ENCODE assay signal across 2 cellular contexts in genomic region chr12:54000774-54001114, GRCh38.
TF ChIP-seq lines count a peak whose summit lies in the region.

No MANE protein-coding gene starts in this region.

TF ChIP-seq in SK-N-SH, 30 proteins besides CTCF, POLR2A, EP300 and RAD21:
- no peak for TF ChIP-seq NFIC (IDR thresholded peaks at IDR 0.05; ENCODE audit: borderline replicate concordance)
- TF ChIP-seq GABPA (IDR thresholded peaks at IDR 0.05; ENCODE audit: low read depth), result no peak
- TF ChIP-seq NRF1 (IDR thresholded peaks at IDR 0.05; ENCODE audit: low read depth, low read length), result no peak
- TF ChIP-seq, protein P1, sequence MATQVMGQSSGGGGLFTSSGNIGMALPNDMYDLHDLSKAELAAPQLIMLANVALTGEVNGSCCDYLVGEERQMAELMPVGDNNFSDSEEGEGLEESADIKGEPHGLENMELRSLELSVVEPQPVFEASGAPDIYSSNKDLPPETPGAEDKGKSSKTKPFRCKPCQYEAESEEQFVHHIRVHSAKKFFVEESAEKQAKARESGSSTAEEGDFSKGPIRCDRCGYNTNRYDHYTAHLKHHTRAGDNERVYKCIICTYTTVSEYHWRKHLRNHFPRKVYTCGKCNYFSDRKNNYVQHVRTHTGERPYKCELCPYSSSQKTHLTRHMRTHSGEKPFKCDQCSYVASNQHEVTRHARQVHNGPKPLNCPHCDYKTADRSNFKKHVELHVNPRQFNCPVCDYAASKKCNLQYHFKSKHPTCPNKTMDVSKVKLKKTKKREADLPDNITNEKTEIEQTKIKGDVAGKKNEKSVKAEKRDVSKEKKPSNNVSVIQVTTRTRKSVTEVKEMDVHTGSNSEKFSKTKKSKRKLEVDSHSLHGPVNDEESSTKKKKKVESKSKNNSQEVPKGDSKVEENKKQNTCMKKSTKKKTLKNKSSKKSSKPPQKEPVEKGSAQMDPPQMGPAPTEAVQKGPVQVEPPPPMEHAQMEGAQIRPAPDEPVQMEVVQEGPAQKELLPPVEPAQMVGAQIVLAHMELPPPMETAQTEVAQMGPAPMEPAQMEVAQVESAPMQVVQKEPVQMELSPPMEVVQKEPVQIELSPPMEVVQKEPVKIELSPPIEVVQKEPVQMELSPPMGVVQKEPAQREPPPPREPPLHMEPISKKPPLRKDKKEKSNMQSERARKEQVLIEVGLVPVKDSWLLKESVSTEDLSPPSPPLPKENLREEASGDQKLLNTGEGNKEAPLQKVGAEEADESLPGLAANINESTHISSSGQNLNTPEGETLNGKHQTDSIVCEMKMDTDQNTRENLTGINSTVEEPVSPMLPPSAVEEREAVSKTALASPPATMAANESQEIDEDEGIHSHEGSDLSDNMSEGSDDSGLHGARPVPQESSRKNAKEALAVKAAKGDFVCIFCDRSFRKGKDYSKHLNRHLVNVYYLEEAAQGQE (IDR thresholded peaks at IDR 0.05; ENCODE audit: low read depth, low read length), result no peak
- TF ChIP-seq SMC3 (IDR thresholded peaks at IDR 0.05; ENCODE audit: low read depth, low read length), result no peak
- TF ChIP-seq, protein P2, sequence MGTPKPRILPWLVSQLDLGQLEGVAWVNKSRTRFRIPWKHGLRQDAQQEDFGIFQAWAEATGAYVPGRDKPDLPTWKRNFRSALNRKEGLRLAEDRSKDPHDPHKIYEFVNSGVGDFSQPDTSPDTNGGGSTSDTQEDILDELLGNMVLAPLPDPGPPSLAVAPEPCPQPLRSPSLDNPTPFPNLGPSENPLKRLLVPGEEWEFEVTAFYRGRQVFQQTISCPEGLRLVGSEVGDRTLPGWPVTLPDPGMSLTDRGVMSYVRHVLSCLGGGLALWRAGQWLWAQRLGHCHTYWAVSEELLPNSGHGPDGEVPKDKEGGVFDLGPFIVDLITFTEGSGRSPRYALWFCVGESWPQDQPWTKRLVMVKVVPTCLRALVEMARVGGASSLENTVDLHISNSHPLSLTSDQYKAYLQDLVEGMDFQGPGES (IDR thresholded peaks at IDR 0.05; ENCODE audit: low read depth, low read length), result no peak
- no peak for TF ChIP-seq TCF12 (IDR thresholded peaks at IDR 0.05)
- no peak for TF ChIP-seq TAF1 (IDR thresholded peaks at IDR 0.05; ENCODE audit: borderline replicate concordance, low read depth, low read length)
- TF ChIP-seq YY1 (IDR thresholded peaks at IDR 0.05; ENCODE audit: low read depth), result no peak
- TF ChIP-seq TEAD4 (IDR thresholded peaks at IDR 0.05; ENCODE audit: borderline replicate concordance, insufficient read depth), result no peak

TF ChIP-seq in SK-N-SH treated with all-trans-retinoic acid at 6 μM for 48 hours, 23 proteins besides CTCF, POLR2A, EP300 and RAD21:
- no peak for TF ChIP-seq ARNTL (CRISPR knock-in tag; IDR thresholded peaks at IDR 0.05; ENCODE audit: borderline replicate concordance, low read depth)
- no peak for TF ChIP-seq ESRRG (CRISPR knock-in tag; IDR thresholded peaks at IDR 0.05)
- TF ChIP-seq CSDC2 (CRISPR knock-in tag; IDR thresholded peaks at IDR 0.05), result no peak
- no peak for TF ChIP-seq POU6F1 (CRISPR knock-in tag; IDR thresholded peaks at IDR 0.05; ENCODE audit: borderline replicate concordance, low read depth)
- TF ChIP-seq TCF4 (CRISPR knock-in tag; IDR thresholded peaks at IDR 0.05; ENCODE audit: borderline replicate concordance), result no peak
- TF ChIP-seq, protein P3, sequence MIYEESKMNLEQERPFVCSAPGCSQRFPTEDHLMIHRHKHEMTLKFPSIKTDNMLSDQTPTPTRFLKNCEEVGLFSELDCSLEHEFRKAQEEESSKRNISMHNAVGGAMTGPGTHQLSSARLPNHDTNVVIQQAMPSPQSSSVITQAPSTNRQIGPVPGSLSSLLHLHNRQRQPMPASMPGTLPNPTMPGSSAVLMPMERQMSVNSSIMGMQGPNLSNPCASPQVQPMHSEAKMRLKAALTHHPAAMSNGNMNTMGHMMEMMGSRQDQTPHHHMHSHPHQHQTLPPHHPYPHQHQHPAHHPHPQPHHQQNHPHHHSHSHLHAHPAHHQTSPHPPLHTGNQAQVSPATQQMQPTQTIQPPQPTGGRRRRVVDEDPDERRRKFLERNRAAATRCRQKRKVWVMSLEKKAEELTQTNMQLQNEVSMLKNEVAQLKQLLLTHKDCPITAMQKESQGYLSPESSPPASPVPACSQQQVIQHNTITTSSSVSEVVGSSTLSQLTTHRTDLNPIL (CRISPR knock-in tag; IDR thresholded peaks at IDR 0.05; ENCODE audit: low read depth), result no peak
- TF ChIP-seq PPARA (CRISPR knock-in tag; IDR thresholded peaks at IDR 0.05; ENCODE audit: borderline replicate concordance), result no peak
- TF ChIP-seq ZNF8 (CRISPR knock-in tag; IDR thresholded peaks at IDR 0.05), result no peak
- no peak for TF ChIP-seq ZFP3 (CRISPR knock-in tag; IDR thresholded peaks at IDR 0.05)
- no peak for TF ChIP-seq BACH2 (CRISPR knock-in tag; IDR thresholded peaks at IDR 0.05; ENCODE audit: borderline replicate concordance)
